12 cellular contexts compared by ENCODE assay signal in genomic region chr6:90233994-90234393, GRCh38.
DNase-seq lines count a peak whose midpoint lies in the region; ATAC-seq, FAIRE-seq and TF ChIP-seq lines count a peak whose summit lies in the region.
"Had no signal": no experiment of that assay in that cellular context is flagged by ENCODE, and none has a peak within 500 bp of the region (broad histone marks: within the 10 kb centered on the region; RNA-seq: fewer than 3 reads in every experiment).

No MANE protein-coding gene starts in this region.

- H3K27ac ChIP-seq in naive thymus-derived CD4-positive, alpha-beta T cell (ENCODE audit: low read depth, low read length), result peak overlapping the region; percentile 88
- H3K27ac ChIP-seq in pancreas (no peak overlapping the region), prostate gland (no peak overlapping the region)

- peak; percentile 92 for ATAC-seq in naive thymus-derived CD4-positive, alpha-beta T cell
- ATAC-seq in pancreas (no peak), GM18870 (IDR thresholded peaks at IDR 0.05; ENCODE audit: unreplicated experiment) (no peak)
- ATAC-seq: left colon had no signal

- peaks cover 29 to 97% of the 10 kb centered on the region in 2 donors for H3K4me1 ChIP-seq in naive thymus-derived CD4-positive, alpha-beta T cell (ENCODE audit: control insufficient read depth in 2 of 2, insufficient read depth in 2 of 2, low read length in 2 of 2)
- H3K4me1 ChIP-seq in pancreas (peaks cover 0 to 15% (median 13%) of the 10 kb centered on the region in 3 donors), prostate gland (replicated peaks) (no peaks in the 10 kb centered on the region)

- 90 to 92% methylated on average over 6 of the region's 6 CpGs for WGBS in pancreas, 2 donors
- 86% methylated on average over 6 of the region's 6 CpGs for WGBS in prostate gland

- intact Hi-C loops in naive thymus-derived CD4-positive, alpha-beta T cell (cut with micrococcal nuclease), result loop anchor here (1.0 to 5.0 kb wide), 15 partner anchors 15 to 292 kb away; partner anchors contain the start of gene BACH2 (in 1 of the 2)
- intact Hi-C loops in pancreas (cut with DNase I) (no loop called here), prostate gland (cut with DNase I) (no loop called here)

- H3K27me3 ChIP-seq in naive thymus-derived CD4-positive, alpha-beta T cell (ENCODE audit: control insufficient read depth in 2 of 2, insufficient read depth in 2 of 2, low read length in 2 of 2), result no peaks in the 10 kb centered on the region
- no peaks in the 10 kb centered on the region for H3K27me3 ChIP-seq in pancreas
- H3K27me3 ChIP-seq in prostate gland (replicated peaks; ENCODE audit: insufficient read depth), result no peaks in the 10 kb centered on the region

- no peak for FAIRE-seq in pancreas (lab: Jason Lieb, UNC)

- peak overlapping the region; percentile 28 for H3K4me3 ChIP-seq in naive thymus-derived CD4-positive, alpha-beta T cell (ENCODE audit: low read length)
- no peak overlapping the region for H3K4me3 ChIP-seq in pancreas
- no peak overlapping the region for H3K4me3 ChIP-seq in prostate gland

- H3K4me3 Mint-ChIP-seq in naive thymus-derived CD4-positive, alpha-beta T cell, result peak overlapping the region; percentile 55 to 86 (median 77)

- peak overlapping the region; percentile 91 to 99 (median 95) for H3K27ac Mint-ChIP-seq in naive thymus-derived CD4-positive, alpha-beta T cell

- DNase-seq in T-helper 2 cell, result peak in 4 of 5 experiments; percentile 48 to 85 (median 70)
- peak; percentile 76 for DNase-seq in activated T-cell treated with anti-CD3 and anti-CD28 coated beads, Interleukin-2, amount 50 U/mL, for 1 hour
- peak; percentile 22 to 94 (median 91) for DNase-seq in naive thymus-derived CD4-positive, alpha-beta T cell
- peak; percentile 38 for DNase-seq in stimulated activated CD8-positive, alpha-beta memory T cell treated with anti-CD3 and anti-CD28 coated beads, Interleukin-7, amount 100 ng/mL, for 24 hours (ENCODE audit: low read depth)
- no peak for DNase-seq in pancreas
- DNase-seq in prostate gland (ENCODE audit: low spot score), result no peak
- DNase-seq in NCI-H2196 (lab: John Stamatoyannopoulos, UW; ENCODE audit: unreplicated experiment), result no peak
- DNase-seq: KG1, left colon, NCI-H524 treated with DMSO at 0.1 percent for 48 hours, SK-N-SH had no signal

- TF ChIP-seq CTCF in pancreas (IDR thresholded peaks at IDR 0.05), result no peak
- no peak for TF ChIP-seq CTCF in prostate gland (IDR thresholded peaks at IDR 0.05)

- peaks cover 0 to 2% (median 0%) of the 10 kb centered on the region in 5 donors for H3K27me3 Mint-ChIP-seq in naive thymus-derived CD4-positive, alpha-beta T cell

- CTCF ChIA-PET in naive thymus-derived CD4-positive, alpha-beta T cell (lab: Charles Lee), result interaction anchor here (1.2 to 1.9 kb wide), 2 partner anchors 57 to 62 kb away, joined by 3 to 4 read pairs; no protein-coding TSS in a partner anchor

- TF ChIP-seq POLR2A in prostate gland (IDR thresholded peaks at IDR 0.05), result no peak

- peaks cover 0 to 2% (median 0%) of the 10 kb centered on the region in 11 donors for H3K9me3 Mint-ChIP-seq in naive thymus-derived CD4-positive, alpha-beta T cell

- H3K9me3 ChIP-seq in naive thymus-derived CD4-positive, alpha-beta T cell (ENCODE audit: control insufficient read depth in 2 of 3, low read length in 3 of 3), result no peaks in the 10 kb centered on the region
- H3K9me3 ChIP-seq in pancreas (no peaks in the 10 kb centered on the region), prostate gland (no peaks in the 10 kb centered on the region)
- H3K9me3 ChIP-seq: SK-N-SH had no signal

- POLR2A ChIA-PET in naive thymus-derived CD4-positive, alpha-beta T cell (lab: Charles Lee), result interaction anchor here (1.7 to 3.8 kb wide), 3 partner anchors 16 to 40 kb away, joined by 6 to 22 read pairs (median 10); no protein-coding TSS in a partner anchor

- H3K36me3 ChIP-seq in naive thymus-derived CD4-positive, alpha-beta T cell (ENCODE audit: control insufficient read depth in 2 of 3, insufficient read depth in 3 of 3, low read length in 3 of 3), result no peaks in the 10 kb centered on the region
- no peaks in the 10 kb centered on the region for H3K36me3 ChIP-seq in pancreas
- no peaks in the 10 kb centered on the region for H3K36me3 ChIP-seq in prostate gland

- H3K4me1 Mint-ChIP-seq in naive thymus-derived CD4-positive, alpha-beta T cell, result peaks cover 58 to 100% (median 98%) of the 10 kb centered on the region in 7 donors

- H3K36me3 Mint-ChIP-seq in naive thymus-derived CD4-positive, alpha-beta T cell, result peaks cover 3 to 41% (median 7%) of the 10 kb centered on the region in 5 donors

Comparison
In these comparisons a context has a peak if more than half of its experiments do, and no peak if none do; other contexts are left out.
1. DNase-seq: peak in T-helper 2 cell (4 of 5), activated T-cell treated with anti-CD3 and anti-CD28 coated beads, Interleukin-2, amount 50 U/mL, for 1 hour (single experiment), naive thymus-derived CD4-positive, alpha-beta T cell (9 of 9) and stimulated activated CD8-positive, alpha-beta memory T cell treated with anti-CD3 and anti-CD28 coated beads, Interleukin-7, amount 100 ng/mL, for 24 hours (single experiment); none in pancreas (0 of 6), prostate gland (single experiment) and NCI-H2196 (single experiment).
2. intact Hi-C loops: an anchor here in naive thymus-derived CD4-positive, alpha-beta T cell (1.0 to 5.0 kb wide); none called in pancreas and prostate gland.